In the genomic region with DNA sequence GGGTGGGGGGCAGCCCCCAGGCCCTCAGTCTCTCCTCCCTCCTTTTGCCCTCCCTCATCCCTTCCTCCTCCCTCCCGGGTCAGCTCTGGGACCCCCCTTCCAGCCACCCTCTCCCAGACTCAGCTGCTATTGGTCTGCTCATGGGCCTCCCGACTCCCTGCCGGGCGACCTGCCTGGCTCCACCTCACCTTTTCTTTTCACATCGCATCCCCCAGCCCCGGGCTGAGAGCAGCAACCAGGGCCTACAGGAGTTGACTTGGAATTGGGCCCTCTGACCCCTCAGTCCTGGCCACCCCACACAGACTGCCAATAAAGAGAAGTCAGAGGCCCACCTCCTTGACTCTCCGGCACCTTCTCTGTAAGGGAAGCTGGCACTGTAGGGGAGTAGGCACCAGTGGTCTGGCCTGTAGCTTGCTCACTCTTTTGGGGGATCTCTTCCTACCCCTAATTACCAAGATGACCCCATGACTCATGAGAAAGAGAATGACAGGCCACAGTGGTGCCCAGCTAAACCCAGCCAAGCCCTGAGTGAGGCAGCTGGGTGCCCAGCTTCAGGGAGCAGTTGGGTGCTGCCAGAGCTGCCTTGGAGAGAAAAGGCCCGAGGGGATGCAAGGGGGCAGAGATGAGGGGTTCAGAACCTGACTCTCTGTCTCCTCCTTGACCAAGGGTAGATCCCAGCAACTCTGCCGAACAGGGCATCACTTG, we compare ENCODE assay signal across 30 cellular contexts. TPM values are rescaled to one million over a fixed set of nuclear protein-coding genes. Genes with fewer than 3 reads are reported as not detected.
DNase-seq lines count a peak whose midpoint lies in the region; ATAC-seq, FAIRE-seq and TF ChIP-seq lines count a peak whose summit lies in the region.
"Had no signal": no experiment of that assay in that cellular context is flagged by ENCODE, and none has a peak within 500 bp of the region (broad histone marks: within the 10 kb centered on the region; RNA-seq: fewer than 3 reads in every experiment).

No MANE protein-coding gene starts in this region.

- DNase-seq in CD14-positive monocyte (ENCODE audit: low spot score) = peak; percentile 23
- DNase-seq in H7 = peak; percentile 88
- DNase-seq in neural crest cell (ENCODE audit: low read depth, low spot score) = no peak
- DNase-seq in GM19239 (ENCODE audit: insufficient read length, low spot score) = no peak
- DNase-seq: activated CD4-positive, alpha-beta T cell treated with anti-CD3 and anti-CD28 coated beads for 4 hours; activated T-cell treated with anti-CD3 and anti-CD28 coated beads, Interleukin-2, amount 50 U/mL, for 48 hours; CD4-positive, alpha-beta memory T cell; colonic mucosa; DMS 273 treated with DMSO at 0.1 percent for 48 hours; effector memory CD8-positive, alpha-beta T cell; esophagus squamous epithelium; gastrocnemius medialis; GOT3; hypothalamus; NCI-H1105 treated with DMSO at 0.1 percent for 48 hours; NCI-H2107; NCI-H510A; NK-92 treated with Interleukin-12 subunit alpha and Interleukin-12 subunit beta, amount 100 ng/mL, for 24 hours; stimulated activated CD4-positive, alpha-beta T cell treated with anti-CD3 and anti-CD28 coated beads, Interleukin-12 subunit alpha, Interleukin-12 subunit beta, amount 100 ng/mL, for 4 hours; thyroid gland had no signal

- intact Hi-C loops in CD14-positive monocyte (cut with micrococcal nuclease) = no loop called here

- no peaks in the 10 kb centered on the region for H3K36me3 ChIP-seq in H7 (replicated peaks; ENCODE audit: control insufficient read depth, insufficient read depth, low read length)
- H3K36me3 ChIP-seq: colonic mucosa, esophagus squamous epithelium, gastrocnemius medialis, SJSA1, thyroid gland had no signal

- H3K4me3 Mint-ChIP-seq in CD14-positive monocyte = peak overlapping the region in 1 of 2 donors; percentile 65
- H3K4me3 Mint-ChIP-seq in neural crest cell = peak overlapping the region; percentile 80
- H3K4me3 Mint-ChIP-seq: stimulated activated naive CD8-positive, alpha-beta T cell treated with anti-CD3 and anti-CD28 coated beads, Interleukin-15, Interleukin-2, amounts not matched to agents 100 ng/mL and 50 ng/mL, for 24 hours; T-helper 1 cell treated with Interleukin-12 subunit alpha and Interleukin-12 subunit beta and Interleukin-4 antibody, amounts not matched to agents 30 μg/mL and 1 μg/mL, for 36 hours had no signal

- no peaks in the 10 kb centered on the region for H3K36me3 Mint-ChIP-seq in CD14-positive monocyte
- H3K36me3 Mint-ChIP-seq in neural crest cell (ENCODE audit: low read depth) = no peaks in the 10 kb centered on the region
- H3K36me3 Mint-ChIP-seq: CD4-positive, alpha-beta memory T cell had no signal

- ATAC-seq in HG02885 (IDR thresholded peaks at IDR 0.05; ENCODE audit: poor library complexity, unreplicated experiment) = no peak
- ATAC-seq: effector memory CD8-positive, alpha-beta T cell; gastrocnemius medialis; Panc1 had no signal

- TF ChIP-seq CTCF in CD14-positive monocyte (IDR thresholded peaks at IDR 0.05) = no peak
- no peak for TF ChIP-seq CTCF in neural crest cell (conservative IDR thresholded peaks at IDR 0.05)

- H3K4me1 Mint-ChIP-seq in CD14-positive monocyte = no peaks in the 10 kb centered on the region
- H3K4me1 Mint-ChIP-seq in neural crest cell = peaks cover 29% of the 10 kb centered on the region

- FAIRE-seq in GM19239 (lab: Jason Lieb, UNC) = no peak
- FAIRE-seq: islet of Langerhans had no signal

- H3K27ac Mint-ChIP-seq in CD14-positive monocyte = peak overlapping the region in 1 of 7 donors; percentile 59
- peak overlapping the region; percentile 87 for H3K27ac Mint-ChIP-seq in neural crest cell (ENCODE audit: unreplicated experiment)
- H3K27ac Mint-ChIP-seq: CD4-positive, alpha-beta memory T cell; stimulated activated naive CD8-positive, alpha-beta T cell treated with anti-CD3 and anti-CD28 coated beads, Interleukin-15, Interleukin-2, amounts not matched to agents 100 ng/mL and 50 ng/mL, for 24 hours; T-helper 1 cell treated with Interleukin-12 subunit alpha and Interleukin-12 subunit beta and Interleukin-4 antibody, amounts not matched to agents 30 μg/mL and 1 μg/mL, for 36 hours had no signal

- no peak overlapping the region for H3K4me3 ChIP-seq in H7 (ENCODE audit: insufficient read depth, low read depth, low read length)
- H3K4me3 ChIP-seq: colonic mucosa, esophagus squamous epithelium, gastrocnemius medialis, lung, SJSA1, thyroid gland had no signal

- peaks cover 0 to 5% (median 3%) of the 10 kb centered on the region in 7 donors for H3K9me3 Mint-ChIP-seq in CD14-positive monocyte
- no peaks in the 10 kb centered on the region for H3K9me3 Mint-ChIP-seq in neural crest cell
- H3K9me3 Mint-ChIP-seq: CD4-positive, alpha-beta memory T cell; effector memory CD8-positive, alpha-beta T cell; stimulated activated naive CD8-positive, alpha-beta T cell treated with anti-CD3 and anti-CD28 coated beads, Interleukin-15, Interleukin-2, amounts not matched to agents 100 ng/mL and 50 ng/mL, for 24 hours; T-helper 1 cell treated with Interleukin-12 subunit alpha and Interleukin-12 subunit beta and Interleukin-4 antibody, amounts not matched to agents 30 μg/mL and 1 μg/mL, for 36 hours had no signal

- peaks cover 46% of the 10 kb centered on the region for H3K27me3 ChIP-seq in H7 (ENCODE audit: control insufficient read depth, insufficient read depth, low read length)

- H3K27me3 Mint-ChIP-seq in CD14-positive monocyte (ENCODE audit: low read depth in 3 of 3) (peaks cover 34 to 53% (median 38%) of the 10 kb centered on the region in 3 donors), neural crest cell (ENCODE audit: low read depth) (peaks cover 56% of the 10 kb centered on the region)

RNA-seq across cellular contexts. Expression of gene ECEL1, which starts 2.0 kb away (rescaled TPM):
- polyA plus RNA-seq in CD14-positive monocyte = not detected
- 12.5 and 17.2 TPM in 2 replicates for total RNA-seq in H7 (2014; rRNA removed; shearing (Covaris generic))
- 42.9 and 43.9 TPM in 2 replicates for total RNA-seq in neural crest cell
- total RNA-seq: CD4-positive, alpha-beta memory T cell; SJSA1 had no signal
- polyA plus RNA-seq: CD4-positive, alpha-beta memory T cell had no signal

RNA-seq across cellular contexts. Expression of gene PRSS56, which starts 30.5 kb away (rescaled TPM):
- not detected for polyA plus RNA-seq in CD14-positive monocyte
- total RNA-seq in H7 (2014; rRNA removed; shearing (Covaris generic)) = not detected in 2 replicates
- total RNA-seq in neural crest cell = 52.4 and 54.2 TPM in 2 replicates
- total RNA-seq: activated CD8-positive, alpha-beta memory T cell treated with anti-CD3 and anti-CD28 coated beads for 36 hours; CD4-positive, alpha-beta memory T cell; colonic mucosa; esophagus squamous epithelium; lung; mucosa of gallbladder; renal cortical epithelial cell; SJSA1; thyroid gland had no signal
- polyA plus RNA-seq: CD4-positive, alpha-beta memory T cell; lung had no signal

RNA-seq across cellular contexts. Expression of gene ALPI, which starts 33.7 kb away (rescaled TPM):
- not detected for polyA plus RNA-seq in CD14-positive monocyte
- total RNA-seq in H7 (2014; rRNA removed; shearing (Covaris generic)) = 0.10 TPM in 1 of 2 replicates, not detected in the other
- not detected in 2 replicates for total RNA-seq in neural crest cell
- total RNA-seq: activated CD8-positive, alpha-beta memory T cell treated with anti-CD3 and anti-CD28 coated beads for 36 hours; CD4-positive, alpha-beta memory T cell; esophagus squamous epithelium; gastrocnemius medialis; lung; renal cortical epithelial cell; SJSA1; thyroid gland had no signal
- polyA plus RNA-seq: CD4-positive, alpha-beta memory T cell; lung had no signal

RNA-seq across cellular contexts. Expression of gene CHRND, which starts 36.3 kb away (rescaled TPM):
- polyA plus RNA-seq in CD14-positive monocyte = not detected
- total RNA-seq in H7 (2014; rRNA removed; shearing (Covaris generic)) = not detected in 2 replicates
- total RNA-seq in neural crest cell = 4.1 and 5.8 TPM in 2 replicates
- total RNA-seq: activated CD8-positive, alpha-beta memory T cell treated with anti-CD3 and anti-CD28 coated beads for 36 hours; CD4-positive, alpha-beta memory T cell; colonic mucosa; esophagus squamous epithelium; lung; mucosa of gallbladder; renal cortical epithelial cell; SJSA1; thyroid gland had no signal
- polyA plus RNA-seq: CD4-positive, alpha-beta memory T cell; lung had no signal

RNA-seq across cellular contexts. Expression of gene CHRNG, which starts 49.8 kb away (rescaled TPM):
- not detected for polyA plus RNA-seq in CD14-positive monocyte
- total RNA-seq in H7 (2014; rRNA removed; shearing (Covaris generic)) = not detected in 2 replicates
- not detected in 2 replicates for total RNA-seq in neural crest cell
- total RNA-seq: activated CD8-positive, alpha-beta memory T cell treated with anti-CD3 and anti-CD28 coated beads for 36 hours; CD4-positive, alpha-beta memory T cell; colonic mucosa; esophagus squamous epithelium; lung; mucosa of gallbladder; renal cortical epithelial cell; SJSA1; thyroid gland had no signal
- polyA plus RNA-seq: CD4-positive, alpha-beta memory T cell; lung had no signal

Comparison
In these comparisons a context has a peak if more than half of its experiments do, and no peak if none do; other contexts are left out.
1. DNase-seq: peak in CD14-positive monocyte (single experiment) and H7 (single experiment); none in neural crest cell (single experiment) and GM19239 (single experiment).
2. RNA of gene PRSS56, which starts 30.5 kb away (total RNA-seq): 52.4 to 54.2 TPM in neural crest cell; not detected in H7; every median in the first group is over 10 times any median in the second.